8 cellular contexts compared by ENCODE assay signal in genomic region chr2:38533180-38533579, GRCh38.
DNase-seq lines count a peak whose midpoint lies in the region; ATAC-seq and TF ChIP-seq lines count a peak whose summit lies in the region.

No MANE protein-coding gene starts in this region.

- DNase-seq in Ammon's horn (ENCODE audit: low spot score) (peak; percentile 54), NCI-H2171 (lab: John Stamatoyannopoulos, UW) (no peak), NCI-H1417 (lab: John Stamatoyannopoulos, UW) (no peak)
- no peak for DNase-seq in activated T-helper 2 cell treated with anti-CD3 and anti-CD28 coated beads, Interferon-gamma antibody, Interleukin-2, Interleukin-4, amounts not matched to agents 10 μg/mL and 5 μg/mL and 100 μg/mL, durations not matched to agents 14 hours and 24 hours and 36 hours (ENCODE audit: low spot score)
- no peak for DNase-seq in effector CD8-positive, alpha-beta T cell (lab: John Stamatoyannopoulos, UW)

- peaks cover 18% of the 10 kb centered on the region for H3K27me3 Mint-ChIP-seq in activated T-helper 2 cell treated with anti-CD3 and anti-CD28 coated beads, Interferon-gamma antibody, Interleukin-2, Interleukin-4, amounts not matched to agents 10 μg/mL and 5 μg/mL and 100 μg/mL, durations not matched to agents 14 hours and 24 hours and 36 hours (ENCODE audit: low read depth)

- no peak overlapping the region for H3K27ac Mint-ChIP-seq in activated T-helper 2 cell treated with anti-CD3 and anti-CD28 coated beads, Interferon-gamma antibody, Interleukin-2, Interleukin-4, amounts not matched to agents 10 μg/mL and 5 μg/mL and 100 μg/mL, durations not matched to agents 14 hours and 24 hours and 36 hours

- intact Hi-C loops in activated T-helper 2 cell treated with anti-CD3 and anti-CD28 coated beads, Interferon-gamma antibody, Interleukin-2, Interleukin-4, amounts not matched to agents 10 μg/mL and 5 μg/mL and 100 μg/mL, durations not matched to agents 14 hours and 24 hours and 36 hours (cut with micrococcal nuclease): no loop called here

- ATAC-seq in GM19395 (IDR thresholded peaks at IDR 0.05; ENCODE audit: unreplicated experiment) (peak; percentile 95), HG03045 (IDR thresholded peaks at IDR 0.05; ENCODE audit: unreplicated experiment) (peak; percentile 96)

- H3K9me3 Mint-ChIP-seq in activated T-helper 2 cell treated with anti-CD3 and anti-CD28 coated beads, Interferon-gamma antibody, Interleukin-2, Interleukin-4, amounts not matched to agents 10 μg/mL and 5 μg/mL and 100 μg/mL, durations not matched to agents 14 hours and 24 hours and 36 hours: no peaks in the 10 kb centered on the region

- TF ChIP-seq POLR2A in Raji (IDR thresholded peaks at IDR 0.05; ENCODE audit: insufficient read depth, low read depth, low read length): peak; percentile 59

- H3K4me1 Mint-ChIP-seq in activated T-helper 2 cell treated with anti-CD3 and anti-CD28 coated beads, Interferon-gamma antibody, Interleukin-2, Interleukin-4, amounts not matched to agents 10 μg/mL and 5 μg/mL and 100 μg/mL, durations not matched to agents 14 hours and 24 hours and 36 hours (ENCODE audit: low read depth): peaks cover 3% of the 10 kb centered on the region

- H3K4me3 Mint-ChIP-seq in activated T-helper 2 cell treated with anti-CD3 and anti-CD28 coated beads, Interferon-gamma antibody, Interleukin-2, Interleukin-4, amounts not matched to agents 10 μg/mL and 5 μg/mL and 100 μg/mL, durations not matched to agents 14 hours and 24 hours and 36 hours (ENCODE audit: low read depth): no peak overlapping the region

- no peaks in the 10 kb centered on the region for H3K36me3 Mint-ChIP-seq in activated T-helper 2 cell treated with anti-CD3 and anti-CD28 coated beads, Interferon-gamma antibody, Interleukin-2, Interleukin-4, amounts not matched to agents 10 μg/mL and 5 μg/mL and 100 μg/mL, durations not matched to agents 14 hours and 24 hours and 36 hours (ENCODE audit: low read depth)
